8 cellular contexts compared by ENCODE assay signal in genomic region chr15:59689626-59690236, GRCh38. TPM values are rescaled to one million over a fixed set of nuclear protein-coding genes. Genes with fewer than 3 reads are reported as not detected.
DNase-seq lines count a peak whose midpoint lies in the region; FAIRE-seq lines count a peak whose summit lies in the region.

No MANE protein-coding gene starts in this region.

- peaks cover 36 to 37% of the 10 kb centered on the region in 2 donors for H3K4me1 ChIP-seq in duodenal mucosa (ENCODE audit: control insufficient read depth in 1 of 2, insufficient read depth in 2 of 2, low read length in 2 of 2)

- FAIRE-seq in frontal cortex (lab: Jason Lieb, UNC) (no peak), HTR-8/SVneo (lab: Jason Lieb, UNC) (no peak)

- H3K9me3 ChIP-seq in duodenal mucosa (ENCODE audit: control insufficient read depth in 1 of 2, low read length in 2 of 2), result no peaks in the 10 kb centered on the region

- H3K36me3 ChIP-seq in H7 (replicated peaks; ENCODE audit: control insufficient read depth, insufficient read depth, low read length) (no peaks in the 10 kb centered on the region), duodenal mucosa (ENCODE audit: control insufficient read depth in 1 of 2, insufficient read depth in 2 of 2, low read length in 2 of 2) (no peaks in the 10 kb centered on the region)

- peak overlapping the region; percentile 99 for H3K4me3 ChIP-seq in H7 (ENCODE audit: insufficient read depth, low read depth, low read length)
- H3K4me3 ChIP-seq in duodenal mucosa (ENCODE audit: low read depth in 1 of 2, low read length in 2 of 2), result peak overlapping the region; percentile 95 to 96

- peak overlapping the region; percentile 28 to 99 for H3K9ac ChIP-seq in duodenal mucosa (ENCODE audit: low read depth in 1 of 2, low read length in 2 of 2)

- H3K27me3 ChIP-seq in H7 (ENCODE audit: control insufficient read depth, insufficient read depth, low read length), result peaks cover 7% of the 10 kb centered on the region; the same call in 1 of the 2 replicates
- H3K27me3 ChIP-seq in duodenal mucosa (ENCODE audit: control insufficient read depth in 1 of 2, insufficient read depth in 2 of 2, low read length in 2 of 2), result no peaks in the 10 kb centered on the region

- peak overlapping the region; percentile 84 for H3K27ac ChIP-seq in duodenal mucosa (ENCODE audit: low read depth, low read length)

- no peak for DNase-seq in H7
- peak; percentile 46 for DNase-seq in NCI-H510A treated with DMSO at 0.1 percent for 48 hours (lab: John Stamatoyannopoulos, UW)
- DNase-seq in activated CD4-positive, alpha-beta T cell treated with anti-CD3 and anti-CD28 coated beads, Interleukin-2, amount 50 U/mL, for 1 hour, result peak; percentile 71
- peak; percentile 70 for DNase-seq in medulla oblongata (ENCODE audit: extremely low spot score)
- peak; percentile 43 for DNase-seq in stimulated activated CD8-positive, alpha-beta memory T cell treated with anti-CD3 and anti-CD28 coated beads, Interleukin-12 subunit alpha, Interleukin-12 subunit beta, amount 100 ng/mL, for 1 hour (ENCODE audit: low read depth)
- no peak for DNase-seq in frontal cortex (ENCODE audit: low spot score in 2 of 2)
- no peak for DNase-seq in HTR-8/SVneo (ENCODE audit: insufficient read length, low spot score)

RNA-seq across cellular contexts. Expression of gene BNIP2, which starts 0.6 kb away (rescaled TPM):
- total RNA-seq in H7 (2014; rRNA removed; shearing (Covaris generic)), result 28.9 and 30.6 TPM in 2 replicates
- 63.6 TPM for total RNA-seq in frontal cortex

RNA-seq across cellular contexts. Expression of gene GTF2A2, which starts 32.4 kb away (rescaled TPM):
- 36.4 and 63.4 TPM in 2 replicates for total RNA-seq in H7 (2014; rRNA removed; shearing (Covaris generic))
- total RNA-seq in frontal cortex, result 28.1 TPM

Comparison
In these comparisons a context has a peak if more than half of its experiments do, and no peak if none do; other contexts are left out.
1. DNase-seq: peak in NCI-H510A treated with DMSO at 0.1 percent for 48 hours (single experiment), activated CD4-positive, alpha-beta T cell treated with anti-CD3 and anti-CD28 coated beads, Interleukin-2, amount 50 U/mL, for 1 hour (single experiment), medulla oblongata (single experiment) and stimulated activated CD8-positive, alpha-beta memory T cell treated with anti-CD3 and anti-CD28 coated beads, Interleukin-12 subunit alpha, Interleukin-12 subunit beta, amount 100 ng/mL, for 1 hour (single experiment); none in H7 (single experiment), frontal cortex (0 of 2) and HTR-8/SVneo (single experiment).